ENCODE assay signal across 1 cellular context in the genomic region with DNA sequence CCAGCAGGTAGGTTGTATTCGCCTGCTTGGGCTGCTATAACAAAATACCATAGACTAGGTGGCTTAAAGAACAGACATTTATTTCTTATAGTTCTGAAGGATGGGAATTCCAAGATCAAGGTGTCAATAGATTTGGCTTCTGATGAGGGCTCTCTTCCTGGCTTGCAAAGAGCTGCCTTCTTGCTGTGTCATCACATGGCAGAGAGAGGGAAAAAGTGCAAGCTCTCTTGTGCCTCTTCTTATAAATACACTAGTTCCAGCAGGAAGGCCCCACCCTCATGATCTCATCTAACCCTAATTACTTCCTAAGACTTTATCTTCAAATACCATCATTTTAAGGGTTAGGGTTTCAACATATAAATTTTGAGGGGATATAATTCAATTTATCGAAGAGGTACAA.
TF ChIP-seq lines count a peak whose summit lies in the region.

No MANE protein-coding gene starts in this region.

TF ChIP-seq in IMR-90, 13 proteins besides CTCF, POLR2A, EP300 and RAD21:
- no peak for TF ChIP-seq MXI1 (IDR thresholded peaks at IDR 0.05; ENCODE audit: borderline replicate concordance, low read depth, low read length)
- no peak for TF ChIP-seq MAFK (IDR thresholded peaks at IDR 0.05; ENCODE audit: low read depth, low read length)
- TF ChIP-seq MAZ (IDR thresholded peaks at IDR 0.05; ENCODE audit: borderline replicate concordance, low read depth, low read length): no peak
- no peak for TF ChIP-seq FOS (IDR thresholded peaks at IDR 0.05; ENCODE audit: low read depth, low read length)
- no peak for TF ChIP-seq SMC3 (IDR thresholded peaks at IDR 0.05; ENCODE audit: low read depth, low read length)
- TF ChIP-seq CHD1 (IDR thresholded peaks at IDR 0.05; ENCODE audit: low read depth, low read length): no peak
- TF ChIP-seq NFE2L2 (IDR thresholded peaks at IDR 0.05; ENCODE audit: low read depth, low read length): no peak
- no peak for TF ChIP-seq BHLHE40 (IDR thresholded peaks at IDR 0.05; ENCODE audit: low read depth, low read length)
- TF ChIP-seq, protein P1, sequence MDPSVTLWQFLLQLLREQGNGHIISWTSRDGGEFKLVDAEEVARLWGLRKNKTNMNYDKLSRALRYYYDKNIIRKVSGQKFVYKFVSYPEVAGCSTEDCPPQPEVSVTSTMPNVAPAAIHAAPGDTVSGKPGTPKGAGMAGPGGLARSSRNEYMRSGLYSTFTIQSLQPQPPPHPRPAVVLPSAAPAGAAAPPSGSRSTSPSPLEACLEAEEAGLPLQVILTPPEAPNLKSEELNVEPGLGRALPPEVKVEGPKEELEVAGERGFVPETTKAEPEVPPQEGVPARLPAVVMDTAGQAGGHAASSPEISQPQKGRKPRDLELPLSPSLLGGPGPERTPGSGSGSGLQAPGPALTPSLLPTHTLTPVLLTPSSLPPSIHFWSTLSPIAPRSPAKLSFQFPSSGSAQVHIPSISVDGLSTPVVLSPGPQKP (IDR thresholded peaks at IDR 0.05; ENCODE audit: borderline replicate concordance, low read depth, low read length): no peak
- TF ChIP-seq, protein P2, sequence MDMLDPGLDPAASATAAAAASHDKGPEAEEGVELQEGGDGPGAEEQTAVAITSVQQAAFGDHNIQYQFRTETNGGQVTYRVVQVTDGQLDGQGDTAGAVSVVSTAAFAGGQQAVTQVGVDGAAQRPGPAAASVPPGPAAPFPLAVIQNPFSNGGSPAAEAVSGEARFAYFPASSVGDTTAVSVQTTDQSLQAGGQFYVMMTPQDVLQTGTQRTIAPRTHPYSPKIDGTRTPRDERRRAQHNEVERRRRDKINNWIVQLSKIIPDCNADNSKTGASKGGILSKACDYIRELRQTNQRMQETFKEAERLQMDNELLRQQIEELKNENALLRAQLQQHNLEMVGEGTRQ (IDR thresholded peaks at IDR 0.05; ENCODE audit: low read depth, low read length): no peak
